30 cellular contexts compared by ENCODE assay signal in the genomic region with DNA sequence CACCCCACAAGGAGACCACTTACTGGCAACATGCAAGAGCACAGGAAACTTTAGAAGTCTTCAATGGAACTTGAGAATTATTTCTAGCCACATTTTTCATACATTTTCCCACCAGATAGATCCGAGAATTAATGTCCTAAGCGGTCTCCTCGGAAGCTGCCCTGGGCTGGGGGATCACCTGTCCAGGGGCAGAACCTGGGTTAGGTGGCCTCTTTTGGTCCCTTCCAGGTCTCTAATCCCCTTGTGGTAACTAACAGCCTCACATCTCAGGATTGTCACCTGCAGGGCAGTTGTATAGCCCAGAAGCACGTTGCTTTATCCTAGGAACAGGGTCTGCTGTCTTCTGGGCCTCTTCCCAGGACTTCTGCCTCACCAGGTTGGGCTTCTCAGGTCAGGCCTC. TPM values are rescaled to one million over a fixed set of nuclear protein-coding genes. Genes with fewer than 3 reads are reported as not detected.
"Had no signal": no experiment of that assay in that cellular context is flagged by ENCODE, and none has a peak within 500 bp of the region (broad histone marks: within the 10 kb centered on the region; RNA-seq: fewer than 3 reads in every experiment).

No MANE protein-coding gene starts in this region.

- H3K9me3 ChIP-seq: colonic mucosa, esophagus squamous epithelium, heart right ventricle, lower lobe of right lung, ovary, right lobe of liver, thoracic aorta, upper lobe of left lung had no signal

- ATAC-seq: heart right ventricle; left ventricle myocardium superior; natural killer cell treated with Interleukin-12 subunit alpha and Interleukin-12 subunit beta and Interleukin-15 and Interleukin-18, amount 100 ng/mL, for 72 hours; stimulated activated naive B cell treated with anti-CD40 and anti-IgM and Interleukin-4, amounts not matched to agents 10 μg/mL and 1 μg/mL and 100 μg/mL, for 72 hours had no signal

- H3K27ac ChIP-seq: colonic mucosa, esophagus squamous epithelium, heart right ventricle, lower lobe of right lung, ovary, right lobe of liver, thoracic aorta, tibial nerve, upper lobe of left lung had no signal

- H3K9me3 Mint-ChIP-seq: natural killer cell treated with Interleukin-12 subunit alpha and Interleukin-12 subunit beta and Interleukin-15 and Interleukin-18, amount 100 ng/mL, for 72 hours; stimulated activated naive CD8-positive, alpha-beta T cell treated with anti-CD3 and anti-CD28 coated beads, Interleukin-15, Interleukin-2, amounts not matched to agents 100 ng/mL and 50 ng/mL, for 24 hours had no signal

- H3K4me3 Mint-ChIP-seq: natural killer cell treated with Interleukin-12 subunit alpha and Interleukin-12 subunit beta and Interleukin-15 and Interleukin-18, amount 100 ng/mL, for 72 hours; stimulated activated naive B cell treated with anti-CD40 and anti-IgM and Interleukin-4, amounts not matched to agents 10 μg/mL and 1 μg/mL and 100 μg/mL, for 72 hours; stimulated activated naive CD8-positive, alpha-beta T cell treated with anti-CD3 and anti-CD28 coated beads, Interleukin-15, Interleukin-2, amounts not matched to agents 100 ng/mL and 50 ng/mL, for 24 hours had no signal

- H3K27me3 ChIP-seq: colonic mucosa, ovary, right lobe of liver, upper lobe of left lung had no signal

- DNase-seq: colonic mucosa; dermis blood vessel endothelial cell; effector memory CD4-positive, alpha-beta T cell; erythroblast; esophagus squamous epithelium; foreskin melanocyte; glutamatergic neuron; heart right ventricle; hippocampal formation; left ventricle myocardium superior; lower lobe of right lung; occipital lobe; ovary; posterior cingulate gyrus; retina; right lobe of liver; small intestine; stimulated activated CD4-positive, alpha-beta T cell treated with anti-CD3 and anti-CD28 coated beads, Interleukin-15, amount 100 ng/mL, for 24 hours; stimulated activated CD4-positive, alpha-beta T cell treated with anti-CD3 and anti-CD28 coated beads, Interleukin-2, amount 100 ng/mL, for 48 hours; stimulated activated naive B cell treated with anti-CD40 and anti-IgM and Interleukin-4, amounts not matched to agents 10 μg/mL and 1 μg/mL and 100 μg/mL, for 72 hours; upper lobe of left lung had no signal

- H3K4me1 ChIP-seq: colonic mucosa, heart right ventricle, lower lobe of right lung, right lobe of liver, tibial nerve, upper lobe of left lung had no signal

- H3K27ac Mint-ChIP-seq: natural killer cell treated with Interleukin-12 subunit alpha and Interleukin-12 subunit beta and Interleukin-15 and Interleukin-18, amount 100 ng/mL, for 72 hours; stimulated activated naive B cell treated with anti-CD40 and anti-IgM and Interleukin-4, amounts not matched to agents 10 μg/mL and 1 μg/mL and 100 μg/mL, for 72 hours; stimulated activated naive CD8-positive, alpha-beta T cell treated with anti-CD3 and anti-CD28 coated beads, Interleukin-15, Interleukin-2, amounts not matched to agents 100 ng/mL and 50 ng/mL, for 24 hours had no signal

- H3K36me3 Mint-ChIP-seq: natural killer cell treated with Interleukin-12 subunit alpha and Interleukin-12 subunit beta and Interleukin-15 and Interleukin-18, amount 100 ng/mL, for 72 hours; stimulated activated naive B cell treated with anti-CD40 and anti-IgM and Interleukin-4, amounts not matched to agents 10 μg/mL and 1 μg/mL and 100 μg/mL, for 72 hours had no signal

- H3K36me3 ChIP-seq: colonic mucosa, esophagus squamous epithelium, heart right ventricle, lower lobe of right lung, ovary, right lobe of liver, thoracic aorta, tibial nerve, upper lobe of left lung had no signal

- H3K4me3 ChIP-seq: colonic mucosa, esophagus squamous epithelium, heart right ventricle, lower lobe of right lung, ovary, right lobe of liver, thoracic aorta, tibial nerve, upper lobe of left lung had no signal

- FAIRE-seq: endometrium, islet of Langerhans, small intestine had no signal

RNA-seq across cellular contexts. Expression of gene PRMT8, which starts 38.7 kb away (rescaled TPM):
- total RNA-seq: chondrocyte; colonic mucosa; dermis blood vessel endothelial cell; esophagus squamous epithelium; left ventricle myocardium superior; mononuclear cell; natural killer cell treated with Interleukin-12 subunit alpha and Interleukin-12 subunit beta and Interleukin-15 and Interleukin-18, amount 100 ng/mL, for 72 hours; pulmonary artery endothelial cell; right lobe of liver; thoracic aorta; tibial nerve had no signal
